In the genomic region with DNA sequence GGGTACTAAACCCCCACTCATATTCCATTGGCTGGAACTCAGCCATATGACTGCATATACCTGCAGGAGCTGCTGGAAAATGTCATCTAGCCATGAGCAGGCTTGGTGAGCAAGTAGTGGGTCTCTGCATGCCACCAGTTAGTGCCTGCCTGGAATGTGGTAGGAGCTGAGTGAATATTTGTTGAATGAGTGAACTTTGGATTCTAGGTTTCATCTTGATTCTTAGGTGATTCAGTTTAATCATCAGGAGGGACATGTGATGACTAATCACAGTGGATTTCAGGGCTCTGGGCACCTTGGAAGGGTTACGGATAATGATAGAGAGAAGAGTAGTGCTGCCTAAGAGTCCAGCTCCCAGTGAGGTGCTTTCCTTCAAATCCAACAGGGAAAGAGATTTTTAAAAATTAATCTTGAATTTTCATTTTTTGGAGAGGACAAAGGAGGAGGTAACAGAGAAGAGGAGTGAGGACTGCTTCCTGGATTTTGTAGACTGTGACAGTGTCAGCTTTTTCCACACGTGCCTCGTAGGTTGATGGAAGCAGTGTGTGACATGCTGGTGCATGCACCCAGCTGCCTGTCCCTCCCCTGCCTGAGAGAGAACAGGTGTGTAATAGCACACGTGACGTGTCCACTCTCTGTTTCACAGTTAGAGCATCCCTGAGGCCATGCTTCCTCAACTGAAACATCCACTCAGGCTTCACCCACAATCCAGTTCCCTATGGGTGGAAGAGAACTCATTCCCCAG, we compare ENCODE assay signal across 20 cellular contexts. TPM values are rescaled to one million over a fixed set of nuclear protein-coding genes. Genes with fewer than 3 reads are reported as not detected.
DNase-seq lines count a peak whose midpoint lies in the region; ATAC-seq and TF ChIP-seq lines count a peak whose summit lies in the region.
"Had no signal": no experiment of that assay in that cellular context is flagged by ENCODE, and none has a peak within 500 bp of the region (broad histone marks: within the 10 kb centered on the region; RNA-seq: fewer than 3 reads in every experiment).

No MANE protein-coding gene starts in this region.

- H3K4me3 ChIP-seq in breast epithelium (no peak overlapping the region), fibroblast of the aortic adventitia (ENCODE audit: low read depth, low read length) (no peak overlapping the region), upper lobe of right lung (no peak overlapping the region)
- H3K4me3 ChIP-seq: heart right ventricle, left ventricle myocardium inferior, tibial nerve had no signal

- no TSS peak for BruUV-seq in MCF 10A (replicated peaks; lab: Mats Ljungman, UMichigan)

- no peaks in the 10 kb centered on the region for H3K36me3 ChIP-seq in breast epithelium
- no peaks in the 10 kb centered on the region for H3K36me3 ChIP-seq in upper lobe of right lung
- H3K36me3 ChIP-seq: heart right ventricle, left ventricle myocardium inferior, tibial nerve had no signal

- intact Hi-C loops in MCF 10A (cut with micrococcal nuclease) (no loop called here), breast epithelium (cut with DNase I; ENCODE audit: low total_unique reads) (no loop called here), upper lobe of right lung (cut with DNase I) (no loop called here)

- H3K27me3 ChIP-seq in breast epithelium: peaks cover 0 to 11% of the 10 kb centered on the region in 2 donors
- no peaks in the 10 kb centered on the region for H3K27me3 ChIP-seq in upper lobe of right lung
- H3K27me3 ChIP-seq: tibial nerve had no signal

- peak overlapping the region; percentile 2 for H3K4me3 Mint-ChIP-seq in MCF 10A (ENCODE audit: unreplicated experiment)
- H3K4me3 Mint-ChIP-seq: activated naive CD8-positive, alpha-beta T cell; natural killer cell had no signal

- DNase-seq in MCF 10A (ENCODE audit: unreplicated experiment) (peak; percentile 68), breast epithelium (ENCODE audit: low spot score in 2 of 2) (no peak), RKO (ENCODE audit: low spot score) (peak; percentile 20), fibroblast of the aortic adventitia (ENCODE audit: low read depth) (peak; percentile 44), NCI-H526 (lab: John Stamatoyannopoulos, UW) (no peak), MV-4-11 (lab: John Stamatoyannopoulos, UW) (no peak), upper lobe of right lung (no peak)
- no peak for DNase-seq in effector CD8-positive, alpha-beta T cell (lab: John Stamatoyannopoulos, UW)
- DNase-seq: activated T-cell treated with anti-CD3 and anti-CD28 coated beads for 4 hours, heart right ventricle, KG1, left ventricle myocardium inferior, natural killer cell, NCI-H146, NCI-H748 treated with DMSO at 0.1 percent for 48 hours, retina, RPMI8226, T-helper 2 cell had no signal

- CTCF ChIA-PET in MCF 10A (lab: Yijun Ruan, JAX): interaction anchor here (0.6 to 1.1 kb wide), 3 partner anchors 31 to 163 kb away, joined by 3 to 7 read pairs (median 5); no protein-coding TSS in a partner anchor

- H3K9me3 ChIP-seq in breast epithelium (no peaks in the 10 kb centered on the region), upper lobe of right lung (no peaks in the 10 kb centered on the region)
- H3K9me3 ChIP-seq: heart right ventricle, left ventricle myocardium inferior, tibial nerve had no signal

- no peaks in the 10 kb centered on the region for H3K27me3 Mint-ChIP-seq in MCF 10A (ENCODE audit: insufficient read depth, unreplicated experiment)
- H3K27me3 Mint-ChIP-seq: activated naive CD8-positive, alpha-beta T cell had no signal

- H3K4me1 Mint-ChIP-seq in MCF 10A (ENCODE audit: insufficient read depth, unreplicated experiment): peaks cover 19% of the 10 kb centered on the region
- H3K4me1 Mint-ChIP-seq: natural killer cell had no signal

- no peak for TF ChIP-seq POLR2A in breast epithelium (IDR thresholded peaks at IDR 0.05)

- no peak for TF ChIP-seq CTCF in MCF 10A (IDR thresholded peaks at IDR 0.05; ENCODE audit: unreplicated experiment)
- TF ChIP-seq CTCF in breast epithelium (IDR thresholded peaks at IDR 0.05): no peak
- TF ChIP-seq CTCF in fibroblast of the aortic adventitia (IDR thresholded peaks at IDR 0.05; ENCODE audit: insufficient read depth, low read length): no peak
- no peak for TF ChIP-seq CTCF in upper lobe of right lung (IDR thresholded peaks at IDR 0.05)

- no peaks in the 10 kb centered on the region for H3K36me3 Mint-ChIP-seq in MCF 10A (ENCODE audit: insufficient read depth, unreplicated experiment)
- H3K36me3 Mint-ChIP-seq: activated naive CD8-positive, alpha-beta T cell; natural killer cell had no signal

- H3K4me1 ChIP-seq in breast epithelium (no peaks in the 10 kb centered on the region), upper lobe of right lung (no peaks in the 10 kb centered on the region)
- H3K4me1 ChIP-seq: heart right ventricle, tibial nerve had no signal

- H3K9me3 Mint-ChIP-seq in MCF 10A (ENCODE audit: unreplicated experiment): peaks cover 7% of the 10 kb centered on the region
- H3K9me3 Mint-ChIP-seq: natural killer cell had no signal

- POLR2A ChIA-PET in MCF 10A (lab: Yijun Ruan, JAX): interaction anchor here (0.5 to 1.6 kb wide), 9 partner anchors 9 to 333 kb away, joined by 3 to 4 read pairs (median 3); no protein-coding TSS in a partner anchor

- no peak overlapping the region for H3K27ac Mint-ChIP-seq in MCF 10A (ENCODE audit: low read depth, unreplicated experiment)
- H3K27ac Mint-ChIP-seq: activated naive CD8-positive, alpha-beta T cell; natural killer cell had no signal

- ATAC-seq in upper lobe of right lung: no peak
- ATAC-seq: heart right ventricle, natural killer cell had no signal

- H3K27ac ChIP-seq in breast epithelium: no peak overlapping the region
- no peak overlapping the region for H3K27ac ChIP-seq in upper lobe of right lung
- H3K27ac ChIP-seq: heart right ventricle, left ventricle myocardium inferior, tibial nerve had no signal

RNA-seq across cellular contexts. Expression of a gene that starts 30.4 kb away (rescaled TPM):
- total RNA-seq in MCF 10A (2022) (3.6 and 6.2 TPM in 2 replicates), breast epithelium (10 to 100 TPM in 1 of 3 donors, 1 to 10 TPM in 2; 8.5 to 11.2 (median 8.8) TPM), fibroblast of the aortic adventitia (ENCODE audit: low replicate concordance) (1.6 and 11.6 TPM in 2 replicates), upper lobe of right lung (2.5 TPM)

Comparison
In these comparisons a context has a peak if more than half of its experiments do, and no peak if none do; other contexts are left out.
1. DNase-seq: peak in MCF 10A (single experiment), RKO (single experiment) and fibroblast of the aortic adventitia (single experiment); none in breast epithelium (0 of 2), NCI-H526 (0 of 2), MV-4-11 (single experiment), effector CD8-positive, alpha-beta T cell (single experiment) and upper lobe of right lung (single experiment).